ENCODE assay signal across 29 cellular contexts in genomic region chr11:72283947-72284346, GRCh38. TPM values are rescaled to one million over a fixed set of nuclear protein-coding genes. Genes with fewer than 3 reads are reported as not detected.
A peak's percentile ranks its signal among the peaks of the same experiment; 100 is the strongest.
DNase-seq lines count a peak whose midpoint lies in the region; ATAC-seq, FAIRE-seq and TF ChIP-seq lines count a peak whose summit lies in the region.
"Had no signal": no experiment of that assay in that cellular context is flagged by ENCODE, and none has a peak within 500 bp of the region (broad histone marks: within the 10 kb centered on the region; RNA-seq: fewer than 3 reads in every experiment).

No MANE protein-coding gene starts in this region.

- TF ChIP-seq CTCF in Panc1 (IDR thresholded peaks at IDR 0.05) (no peak), bronchial epithelial cell (IDR thresholded peaks at IDR 0.05; ENCODE audit: insufficient read depth, low read length, severe bottlenecking) (no peak), gastrocnemius medialis (IDR thresholded peaks at IDR 0.05 in 4 of 5, conservative IDR thresholded peaks at IDR 0.05 in 1 of 5) (no peak)

- intact Hi-C loops in Panc1 (cut with micrococcal nuclease; ENCODE audit: unreplicated experiment) (no loop called here), gastrocnemius medialis (cut with DNase I; ENCODE audit: low total_unique reads) (no loop called here)
- intact Hi-C loops in activated CD4-positive, alpha-beta memory T cell treated with anti-CD3 and anti-CD28 coated beads for 36 hours (cut with micrococcal nuclease): no loop called here

- H3K36me3 ChIP-seq in Panc1 (ENCODE audit: control insufficient read depth, insufficient read depth, low read length): no peaks in the 10 kb centered on the region
- H3K36me3 ChIP-seq in bronchial epithelial cell (ENCODE audit: control insufficient read depth, insufficient read depth, low read length): no peaks in the 10 kb centered on the region
- no peaks in the 10 kb centered on the region for H3K36me3 ChIP-seq in gastrocnemius medialis
- H3K36me3 ChIP-seq: BLaER1 had no signal

- no peak overlapping the region for H3K4me3 Mint-ChIP-seq in activated CD4-positive, alpha-beta memory T cell treated with anti-CD3 and anti-CD28 coated beads for 36 hours
- H3K4me3 Mint-ChIP-seq: CD4-positive, alpha-beta memory T cell; CD4-positive, CD25-positive, alpha-beta regulatory T cell; CD8-positive, alpha-beta memory T cell had no signal

- no peak for TF ChIP-seq POLR2A in gastrocnemius medialis (IDR thresholded peaks at IDR 0.05)

- no peak overlapping the region for H3K27ac Mint-ChIP-seq in activated CD4-positive, alpha-beta memory T cell treated with anti-CD3 and anti-CD28 coated beads for 36 hours
- H3K27ac Mint-ChIP-seq: CD14-positive monocyte; CD4-positive, alpha-beta memory T cell; CD4-positive, CD25-positive, alpha-beta regulatory T cell; CD8-positive, alpha-beta memory T cell had no signal

- ATAC-seq in Panc1 (peak; percentile 62; the same call in 1 of the 2 replicates), gastrocnemius medialis (no peak)
- ATAC-seq: GM12878 had no signal

- in situ Hi-C loops in Panc1 (cut with HindIII; ENCODE audit: low pct_unique_long_range_greater_than_20kb, low sequenced_read_pairs): no loop called here
- in situ Hi-C loops in gastrocnemius medialis (cut with MboI; ENCODE audit: low sequenced_read_pairs in 4 of 4): no loop called here

- CTCF ChIA-PET in Panc1 (lab: Charles Lee): no interaction called here
- CTCF ChIA-PET in activated CD4-positive, alpha-beta memory T cell treated with anti-CD3 and anti-CD28 coated beads for 36 hours (lab: Charles Lee): interaction anchor here (0.9 kb wide), 1 partner anchor 12 kb away, joined by 3 read pairs; no protein-coding TSS in a partner anchor

- H3K9me3 ChIP-seq in Panc1 (ENCODE audit: control insufficient read depth, insufficient read depth, low read depth, low read length) (no peaks in the 10 kb centered on the region), gastrocnemius medialis (no peaks in the 10 kb centered on the region)
- H3K9me3 ChIP-seq: BE2C had no signal

- H3K27ac ChIP-seq in Panc1 (ENCODE audit: low read length) (no peak overlapping the region), gastrocnemius medialis (no peak overlapping the region)
- H3K27ac ChIP-seq: BLaER1 had no signal

- peak; percentile 18 for FAIRE-seq in bronchial epithelial cell (lab: Jason Lieb, UNC)
- FAIRE-seq: A204.1, GM12878, GM12892, GM18507 had no signal

- H3K4me1 ChIP-seq in Panc1 (ENCODE audit: control insufficient read depth, insufficient read depth, low read length) (no peaks in the 10 kb centered on the region), gastrocnemius medialis (no peaks in the 10 kb centered on the region)
- H3K4me1 ChIP-seq: BE2C, BLaER1 had no signal

- no peaks in the 10 kb centered on the region for H3K4me1 Mint-ChIP-seq in activated CD4-positive, alpha-beta memory T cell treated with anti-CD3 and anti-CD28 coated beads for 36 hours (ENCODE audit: low read depth)
- H3K4me1 Mint-ChIP-seq: CD4-positive, alpha-beta memory T cell; CD4-positive, CD25-positive, alpha-beta regulatory T cell; CD8-positive, alpha-beta memory T cell had no signal

- DNase-seq in Panc1 (ENCODE audit: low read depth, low spot score): no peak
- no peak for DNase-seq in bronchial epithelial cell (ENCODE audit: low read depth)
- no peak for DNase-seq in NCI-H2227 (lab: John Stamatoyannopoulos, UW; ENCODE audit: unreplicated experiment)
- no peak for DNase-seq in activated CD4-positive, alpha-beta memory T cell treated with anti-CD3 and anti-CD28 coated beads for 36 hours
- no peak for DNase-seq in gastrocnemius medialis
- DNase-seq: 8988T; ACHN; BE2C; C1 segment of cervical spinal cord; CD4-positive, alpha-beta memory T cell; CD4-positive, CD25-positive, alpha-beta regulatory T cell; CD8-positive, alpha-beta memory T cell; COR-L47; DMS 273 treated with DMSO at 0.1 percent for 48 hours; DMS153; DMS53; DMS79; DND-41; EL; GDM1 had no signal

- H3K36me3 Mint-ChIP-seq in activated CD4-positive, alpha-beta memory T cell treated with anti-CD3 and anti-CD28 coated beads for 36 hours: no peaks in the 10 kb centered on the region
- H3K36me3 Mint-ChIP-seq: CD4-positive, alpha-beta memory T cell; CD4-positive, CD25-positive, alpha-beta regulatory T cell had no signal

- H3K4me3 ChIP-seq in Panc1 (ENCODE audit: low read depth in 2 of 2, low read length in 2 of 2) (no peak overlapping the region), bronchial epithelial cell (ENCODE audit: low read depth, low read length) (no peak overlapping the region), gastrocnemius medialis (no peak overlapping the region)
- H3K4me3 ChIP-seq: BLaER1, GM12878 had no signal

- no peaks in the 10 kb centered on the region; the same call in 1 of the 2 replicates for H3K27me3 ChIP-seq in Panc1 (ENCODE audit: control insufficient read depth, insufficient read depth, low read length)
- no peaks in the 10 kb centered on the region for H3K27me3 ChIP-seq in bronchial epithelial cell (ENCODE audit: control insufficient read depth, insufficient read depth, low read length)
- peaks cover 0 to 3% (median 0%) of the 10 kb centered on the region in 3 donors for H3K27me3 ChIP-seq in gastrocnemius medialis
- H3K27me3 ChIP-seq: BE2C, BLaER1 had no signal

- peaks cover 15% of the 10 kb centered on the region for H3K27me3 Mint-ChIP-seq in activated CD4-positive, alpha-beta memory T cell treated with anti-CD3 and anti-CD28 coated beads for 36 hours

- H3K9me3 Mint-ChIP-seq in activated CD4-positive, alpha-beta memory T cell treated with anti-CD3 and anti-CD28 coated beads for 36 hours: no peaks in the 10 kb centered on the region
- H3K9me3 Mint-ChIP-seq: CD8-positive, alpha-beta memory T cell had no signal

- POLR2A ChIA-PET in Panc1 (lab: Charles Lee): no interaction called here
- POLR2A ChIA-PET in activated CD4-positive, alpha-beta memory T cell treated with anti-CD3 and anti-CD28 coated beads for 36 hours (lab: Charles Lee): no interaction called here

- BruUV-seq in Panc1 (replicated peaks; lab: Mats Ljungman, UMichigan): no TSS peak

RNA-seq across cellular contexts. Expression of gene PHOX2A, which starts 40.0 kb away (rescaled TPM):
- total RNA-seq in Panc1 (2021; ENCODE audit: unreplicated experiment) (not detected), bronchial epithelial cell (not detected in 2 replicates), gastrocnemius medialis (not detected)
- polyA plus RNA-seq in Panc1 (2012; ENCODE audit: insufficient read length): not detected
- not detected for total RNA-seq in activated CD4-positive, alpha-beta memory T cell treated with anti-CD3 and anti-CD28 coated beads for 36 hours
- total RNA-seq: CD4-positive, alpha-beta memory T cell; CD4-positive, CD25-positive, alpha-beta regulatory T cell; CD8-positive, alpha-beta memory T cell; Daoy; G401; GM12878 had no signal
- polyA plus RNA-seq: AG04450; CD14-positive monocyte; CD4-positive, alpha-beta memory T cell; CD4-positive, CD25-positive, alpha-beta regulatory T cell; CD8-positive, alpha-beta memory T cell; GM12878 had no signal

RNA-seq across cellular contexts. Expression of gene INPPL1, which starts 59.4 kb away (rescaled TPM):
- total RNA-seq in Panc1 (2021; ENCODE audit: unreplicated experiment) (298 TPM), bronchial epithelial cell (12.6 and 24.6 TPM in 2 replicates), gastrocnemius medialis (100 to 1,000 TPM in 3 of 4 donors, 10 to 100 TPM in 1; 75.6 to 112 (median 107) TPM)
- polyA plus RNA-seq in Panc1 (2012; ENCODE audit: insufficient read length): 383 TPM
- 10 to 100 TPM; 96.9 to 98.9 TPM for total RNA-seq in activated CD4-positive, alpha-beta memory T cell treated with anti-CD3 and anti-CD28 coated beads for 36 hours
